In genomic region chr21:32015740-32016139, GRCh38 we compare ENCODE assay signal across 16 cellular contexts.
"Had no signal": no experiment of that assay in that cellular context is flagged by ENCODE, and none has a peak within 500 bp of the region (broad histone marks: within the 10 kb centered on the region; RNA-seq: fewer than 3 reads in every experiment).

No MANE protein-coding gene starts in this region.

- H3K27ac Mint-ChIP-seq: activated CD4-positive, alpha-beta T cell treated with anti-CD3 and anti-CD28 coated beads for 36 hours; brain; mesothelial cell of epicardium; nephron had no signal

- H3K27ac ChIP-seq: dorsolateral prefrontal cortex, gastroesophageal sphincter, heart left ventricle, parathyroid adenoma, upper lobe of right lung had no signal

- ATAC-seq: activated CD4-positive, alpha-beta T cell treated with anti-CD3 and anti-CD28 coated beads for 36 hours; gastroesophageal sphincter; heart left ventricle; left lobe of liver; upper lobe of right lung had no signal

- H3K4me1 Mint-ChIP-seq: activated CD4-positive, alpha-beta T cell treated with anti-CD3 and anti-CD28 coated beads for 36 hours had no signal

- H3K4me1 ChIP-seq: parathyroid adenoma, upper lobe of right lung had no signal

- H3K4me3 Mint-ChIP-seq: activated CD4-positive, alpha-beta T cell treated with anti-CD3 and anti-CD28 coated beads for 36 hours; brain; mesothelial cell of epicardium; nephron had no signal

- H3K27me3 Mint-ChIP-seq: activated CD4-positive, alpha-beta T cell treated with anti-CD3 and anti-CD28 coated beads for 36 hours; brain had no signal

- H3K27me3 ChIP-seq: dorsolateral prefrontal cortex, heart left ventricle, upper lobe of right lung had no signal

- H3K79me2 ChIP-seq: parathyroid adenoma had no signal

- DNase-seq: activated CD4-positive, alpha-beta T cell treated with anti-CD3 and anti-CD28 coated beads for 36 hours; activated CD4-positive, alpha-beta T cell treated with anti-CD3 and anti-CD28 coated beads, Interleukin-2, amount 50 U/mL, for 48 hours; activated naive CD4-positive, alpha-beta T cell; central memory CD4-positive, alpha-beta T cell; dorsolateral prefrontal cortex; heart left ventricle; kidney; stimulated activated naive CD4-positive, alpha-beta T cell; upper lobe of right lung had no signal

- H3K9ac ChIP-seq: parathyroid adenoma had no signal

- H3K9me3 ChIP-seq: gastroesophageal sphincter, heart left ventricle, upper lobe of right lung had no signal

- FAIRE-seq: colon, kidney had no signal

- H2AFZ ChIP-seq: parathyroid adenoma had no signal
